Comparison of ENCODE assay signal across 8 cellular contexts in the genomic region with DNA sequence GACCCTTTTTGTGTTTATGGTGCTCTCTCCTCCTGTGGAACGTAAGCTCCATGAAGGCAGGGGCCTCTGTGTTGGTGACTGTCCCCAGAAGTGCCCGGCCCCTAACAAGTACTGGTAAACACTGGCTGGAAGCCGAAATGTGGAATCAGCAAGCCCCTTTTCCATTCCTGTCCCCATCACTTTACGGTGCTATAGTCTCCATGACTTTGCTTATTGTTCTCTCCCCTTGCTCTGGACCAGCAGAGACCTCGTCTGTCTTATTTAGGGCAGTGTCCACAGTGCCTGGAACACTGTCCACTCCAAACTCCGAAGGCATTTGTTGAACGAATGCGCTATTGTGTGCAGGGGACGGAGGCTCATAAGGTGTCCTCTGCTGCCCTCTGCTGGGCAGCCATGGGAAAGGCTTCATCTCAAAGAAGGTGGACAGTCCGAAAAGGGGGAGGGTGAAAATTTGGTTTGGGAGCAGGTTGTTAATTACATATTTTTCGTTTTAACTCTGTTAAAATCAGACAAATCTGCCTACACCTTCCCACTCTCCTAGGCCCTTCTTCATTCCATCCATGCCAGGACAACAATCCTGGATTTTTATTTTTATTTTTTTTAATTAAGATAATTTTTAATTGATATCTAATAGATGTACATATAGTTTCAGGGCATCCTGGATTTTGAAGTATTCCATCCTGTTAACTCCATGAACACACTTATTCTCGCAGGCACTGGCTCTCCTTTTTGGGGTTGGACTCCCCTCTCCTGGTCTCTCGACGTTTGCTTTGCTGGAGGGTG.
DNase-seq lines count a peak whose midpoint lies in the region; ATAC-seq and TF ChIP-seq lines count a peak whose summit lies in the region.

No MANE protein-coding gene starts in this region.

- H3K9ac ChIP-seq in MM.1S (ENCODE audit: low read length): no peak overlapping the region; the same call in 1 of the 2 replicates

- intact Hi-C loops in posterior cingulate gyrus (cut with DNase I): loop anchor here (2.0 kb wide), 1 partner anchor 650 kb away; no protein-coding TSS in a partner anchor
- intact Hi-C loops in vagina (cut with DNase I): no loop called here

- H3K9me3 ChIP-seq in MM.1S (replicated peaks; ENCODE audit: insufficient read depth, low read length) (no peaks in the 10 kb centered on the region), vagina (no peaks in the 10 kb centered on the region)

- peaks cover 8% of the 10 kb centered on the region for H3K4me1 Mint-ChIP-seq in activated naive CD8-positive, alpha-beta T cell (ENCODE audit: low read depth)
- H3K4me1 Mint-ChIP-seq in glutamatergic neuron (ENCODE audit: low read depth, unreplicated experiment): no peaks in the 10 kb centered on the region

- CTCF ChIA-PET in AG04449 (lab: Yijun Ruan, JAX): interaction anchor here (0.6 to 3.7 kb wide), 13 partner anchors 16 to 814 kb away, joined by 3 to 31 read pairs (median 3); no protein-coding TSS in a partner anchor

- ATAC-seq in GM18868 (IDR thresholded peaks at IDR 0.05; ENCODE audit: unreplicated experiment) (peak; percentile 42), SK-N-SH treated with all-trans-retinoic acid at 6 μM for 48 hours (peak; percentile 94)

- H3K27ac Mint-ChIP-seq in activated naive CD8-positive, alpha-beta T cell: peak overlapping the region; percentile 75
- H3K27ac Mint-ChIP-seq in glutamatergic neuron (ENCODE audit: unreplicated experiment): no peak overlapping the region

- peaks cover 3% of the 10 kb centered on the region for H3K27me3 Mint-ChIP-seq in activated naive CD8-positive, alpha-beta T cell
- peaks cover 2% of the 10 kb centered on the region for H3K27me3 Mint-ChIP-seq in glutamatergic neuron (ENCODE audit: unreplicated experiment)

- peak; percentile 85 for TF ChIP-seq CTCF in AG04449 (IDR thresholded peaks at IDR 0.05; ENCODE audit: insufficient read depth, low read length, missing control alignments)
- TF ChIP-seq CTCF in MM.1S (IDR thresholded peaks at IDR 0.05; ENCODE audit: low read length): peak; percentile 96
- TF ChIP-seq CTCF in glutamatergic neuron (IDR thresholded peaks at IDR 0.05; ENCODE audit: partially characterized antibody, unreplicated experiment): peak; percentile 95
- TF ChIP-seq CTCF in vagina (IDR thresholded peaks at IDR 0.05): peak; percentile 91 to 95 (median 92)

- no peak overlapping the region for H3K4me3 Mint-ChIP-seq in activated naive CD8-positive, alpha-beta T cell
- no peak overlapping the region for H3K4me3 Mint-ChIP-seq in glutamatergic neuron (ENCODE audit: unreplicated experiment)

- POLR2A ChIA-PET in AG04449 (lab: Yijun Ruan, JAX): no interaction called here

- H3K79me2 ChIP-seq in MM.1S (ENCODE audit: low read length): no peaks in the 10 kb centered on the region

- H3K36me3 Mint-ChIP-seq in activated naive CD8-positive, alpha-beta T cell: no peaks in the 10 kb centered on the region
- no peaks in the 10 kb centered on the region for H3K36me3 Mint-ChIP-seq in glutamatergic neuron (ENCODE audit: unreplicated experiment)

- H3K27me3 ChIP-seq in MM.1S (replicated peaks; ENCODE audit: insufficient read depth, low read length) (no peaks in the 10 kb centered on the region), vagina (no peaks in the 10 kb centered on the region)

- DNase-seq in AG04449 (ENCODE audit: low read depth, low spot score) (no peak), MM.1S (peak; percentile 76), glutamatergic neuron (peak; percentile 77), posterior cingulate gyrus (peak; percentile 61 to 97 (median 79)), vagina (ENCODE audit: extremely low spot score in 2 of 2) (no peak)

- H3K36me3 ChIP-seq in MM.1S (replicated peaks; ENCODE audit: insufficient read depth, low read length) (no peaks in the 10 kb centered on the region), vagina (no peaks in the 10 kb centered on the region)

- no peak overlapping the region for H3K27ac ChIP-seq in MM.1S (ENCODE audit: low read length)
- H3K27ac ChIP-seq in vagina: no peak overlapping the region

- peak overlapping the region; percentile 69 for H2AFZ ChIP-seq in MM.1S (ENCODE audit: low read length)

- H3K4me3 ChIP-seq in AG04449 (ENCODE audit: low read depth, low read length) (no peak overlapping the region), MM.1S (ENCODE audit: low read length) (no peak overlapping the region; the same call in 1 of the 2 replicates), vagina (no peak overlapping the region)

- peak overlapping the region; percentile 62 for H3K4me2 ChIP-seq in MM.1S (ENCODE audit: low read depth, low read length)

- no peaks in the 10 kb centered on the region for H3K9me3 Mint-ChIP-seq in activated naive CD8-positive, alpha-beta T cell (ENCODE audit: low read depth)
- peaks cover 1% of the 10 kb centered on the region for H3K9me3 Mint-ChIP-seq in glutamatergic neuron (ENCODE audit: unreplicated experiment)

- no peaks in the 10 kb centered on the region for H3K9me2 ChIP-seq in MM.1S (replicated peaks; ENCODE audit: insufficient read depth, low read length)

- no peaks in the 10 kb centered on the region for H3F3A ChIP-seq in MM.1S (ENCODE audit: insufficient read depth, low read length)

- no peaks in the 10 kb centered on the region for H3K4me1 ChIP-seq in MM.1S (ENCODE audit: low read length)
- H3K4me1 ChIP-seq in vagina: peaks cover 7% of the 10 kb centered on the region

- TF ChIP-seq POLR2A in vagina (IDR thresholded peaks at IDR 0.05): no peak

- H4K20me1 ChIP-seq in MM.1S (ENCODE audit: insufficient read depth, low read length): no peaks in the 10 kb centered on the region

TF ChIP-seq in SK-N-SH treated with all-trans-retinoic acid at 6 μM for 48 hours, 23 proteins besides CTCF, POLR2A, EP300 and RAD21 (continues in another document):
- TF ChIP-seq, protein P1, sequence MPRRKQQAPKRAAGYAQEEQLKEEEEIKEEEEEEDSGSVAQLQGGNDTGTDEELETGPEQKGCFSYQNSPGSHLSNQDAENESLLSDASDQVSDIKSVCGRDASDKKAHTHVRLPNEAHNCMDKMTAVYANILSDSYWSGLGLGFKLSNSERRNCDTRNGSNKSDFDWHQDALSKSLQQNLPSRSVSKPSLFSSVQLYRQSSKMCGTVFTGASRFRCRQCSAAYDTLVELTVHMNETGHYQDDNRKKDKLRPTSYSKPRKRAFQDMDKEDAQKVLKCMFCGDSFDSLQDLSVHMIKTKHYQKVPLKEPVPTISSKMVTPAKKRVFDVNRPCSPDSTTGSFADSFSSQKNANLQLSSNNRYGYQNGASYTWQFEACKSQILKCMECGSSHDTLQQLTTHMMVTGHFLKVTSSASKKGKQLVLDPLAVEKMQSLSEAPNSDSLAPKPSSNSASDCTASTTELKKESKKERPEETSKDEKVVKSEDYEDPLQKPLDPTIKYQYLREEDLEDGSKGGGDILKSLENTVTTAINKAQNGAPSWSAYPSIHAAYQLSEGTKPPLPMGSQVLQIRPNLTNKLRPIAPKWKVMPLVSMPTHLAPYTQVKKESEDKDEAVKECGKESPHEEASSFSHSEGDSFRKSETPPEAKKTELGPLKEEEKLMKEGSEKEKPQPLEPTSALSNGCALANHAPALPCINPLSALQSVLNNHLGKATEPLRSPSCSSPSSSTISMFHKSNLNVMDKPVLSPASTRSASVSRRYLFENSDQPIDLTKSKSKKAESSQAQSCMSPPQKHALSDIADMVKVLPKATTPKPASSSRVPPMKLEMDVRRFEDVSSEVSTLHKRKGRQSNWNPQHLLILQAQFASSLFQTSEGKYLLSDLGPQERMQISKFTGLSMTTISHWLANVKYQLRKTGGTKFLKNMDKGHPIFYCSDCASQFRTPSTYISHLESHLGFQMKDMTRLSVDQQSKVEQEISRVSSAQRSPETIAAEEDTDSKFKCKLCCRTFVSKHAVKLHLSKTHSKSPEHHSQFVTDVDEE (CRISPR knock-in tag; IDR thresholded peaks at IDR 0.05): no peak
- TF ChIP-seq, protein P2, sequence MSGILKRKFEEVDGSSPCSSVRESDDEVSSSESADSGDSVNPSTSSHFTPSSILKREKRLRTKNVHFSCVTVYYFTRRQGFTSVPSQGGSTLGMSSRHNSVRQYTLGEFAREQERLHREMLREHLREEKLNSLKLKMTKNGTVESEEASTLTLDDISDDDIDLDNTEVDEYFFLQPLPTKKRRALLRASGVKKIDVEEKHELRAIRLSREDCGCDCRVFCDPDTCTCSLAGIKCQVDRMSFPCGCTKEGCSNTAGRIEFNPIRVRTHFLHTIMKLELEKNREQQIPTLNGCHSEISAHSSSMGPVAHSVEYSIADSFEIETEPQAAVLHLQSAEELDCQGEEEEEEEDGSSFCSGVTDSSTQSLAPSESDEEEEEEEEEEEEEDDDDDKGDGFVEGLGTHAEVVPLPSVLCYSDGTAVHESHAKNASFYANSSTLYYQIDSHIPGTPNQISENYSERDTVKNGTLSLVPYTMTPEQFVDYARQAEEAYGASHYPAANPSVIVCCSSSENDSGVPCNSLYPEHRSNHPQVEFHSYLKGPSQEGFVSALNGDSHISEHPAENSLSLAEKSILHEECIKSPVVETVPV (CRISPR knock-in tag; IDR thresholded peaks at IDR 0.05): no peak
- TF ChIP-seq TOX (CRISPR knock-in tag; IDR thresholded peaks at IDR 0.05; ENCODE audit: borderline replicate concordance) (no peak), ZC3H10 (CRISPR knock-in tag; IDR thresholded peaks at IDR 0.05) (no peak), ISL1 (CRISPR knock-in tag; IDR thresholded peaks at IDR 0.05) (no peak), BACH2 (CRISPR knock-in tag; IDR thresholded peaks at IDR 0.05; ENCODE audit: borderline replicate concordance) (no peak), ZFP30 (CRISPR knock-in tag; IDR thresholded peaks at IDR 0.05) (no peak), OSR1 (CRISPR knock-in tag; IDR thresholded peaks at IDR 0.05) (no peak), ZFP3 (CRISPR knock-in tag; IDR thresholded peaks at IDR 0.05) (no peak), GLIS3 (CRISPR knock-in tag; IDR thresholded peaks at IDR 0.05) (no peak), RARB (CRISPR knock-in tag; IDR thresholded peaks at IDR 0.05) (no peak), PPARA (CRISPR knock-in tag; IDR thresholded peaks at IDR 0.05; ENCODE audit: borderline replicate concordance) (no peak)
- TF ChIP-seq, protein P3, sequence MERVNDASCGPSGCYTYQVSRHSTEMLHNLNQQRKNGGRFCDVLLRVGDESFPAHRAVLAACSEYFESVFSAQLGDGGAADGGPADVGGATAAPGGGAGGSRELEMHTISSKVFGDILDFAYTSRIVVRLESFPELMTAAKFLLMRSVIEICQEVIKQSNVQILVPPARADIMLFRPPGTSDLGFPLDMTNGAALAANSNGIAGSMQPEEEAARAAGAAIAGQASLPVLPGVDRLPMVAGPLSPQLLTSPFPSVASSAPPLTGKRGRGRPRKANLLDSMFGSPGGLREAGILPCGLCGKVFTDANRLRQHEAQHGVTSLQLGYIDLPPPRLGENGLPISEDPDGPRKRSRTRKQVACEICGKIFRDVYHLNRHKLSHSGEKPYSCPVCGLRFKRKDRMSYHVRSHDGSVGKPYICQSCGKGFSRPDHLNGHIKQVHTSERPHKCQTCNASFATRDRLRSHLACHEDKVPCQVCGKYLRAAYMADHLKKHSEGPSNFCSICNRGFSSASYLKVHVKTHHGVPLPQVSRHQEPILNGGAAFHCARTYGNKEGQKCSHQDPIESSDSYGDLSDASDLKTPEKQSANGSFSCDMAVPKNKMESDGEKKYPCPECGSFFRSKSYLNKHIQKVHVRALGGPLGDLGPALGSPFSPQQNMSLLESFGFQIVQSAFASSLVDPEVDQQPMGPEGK (CRISPR knock-in tag; IDR thresholded peaks at IDR 0.05; ENCODE audit: borderline replicate concordance): no peak

Comparison
In these comparisons a context has a peak if more than half of its experiments do, and no peak if none do; other contexts are left out.
1. DNase-seq: peak in MM.1S (single experiment), glutamatergic neuron (single experiment) and posterior cingulate gyrus (10 of 10); none in AG04449 (single experiment) and vagina (0 of 2).
2. Peak in every context shown above with its lines, with median percentiles within 50 percentile points of each other: CTCF ChIP-seq.